In the genomic region with DNA sequence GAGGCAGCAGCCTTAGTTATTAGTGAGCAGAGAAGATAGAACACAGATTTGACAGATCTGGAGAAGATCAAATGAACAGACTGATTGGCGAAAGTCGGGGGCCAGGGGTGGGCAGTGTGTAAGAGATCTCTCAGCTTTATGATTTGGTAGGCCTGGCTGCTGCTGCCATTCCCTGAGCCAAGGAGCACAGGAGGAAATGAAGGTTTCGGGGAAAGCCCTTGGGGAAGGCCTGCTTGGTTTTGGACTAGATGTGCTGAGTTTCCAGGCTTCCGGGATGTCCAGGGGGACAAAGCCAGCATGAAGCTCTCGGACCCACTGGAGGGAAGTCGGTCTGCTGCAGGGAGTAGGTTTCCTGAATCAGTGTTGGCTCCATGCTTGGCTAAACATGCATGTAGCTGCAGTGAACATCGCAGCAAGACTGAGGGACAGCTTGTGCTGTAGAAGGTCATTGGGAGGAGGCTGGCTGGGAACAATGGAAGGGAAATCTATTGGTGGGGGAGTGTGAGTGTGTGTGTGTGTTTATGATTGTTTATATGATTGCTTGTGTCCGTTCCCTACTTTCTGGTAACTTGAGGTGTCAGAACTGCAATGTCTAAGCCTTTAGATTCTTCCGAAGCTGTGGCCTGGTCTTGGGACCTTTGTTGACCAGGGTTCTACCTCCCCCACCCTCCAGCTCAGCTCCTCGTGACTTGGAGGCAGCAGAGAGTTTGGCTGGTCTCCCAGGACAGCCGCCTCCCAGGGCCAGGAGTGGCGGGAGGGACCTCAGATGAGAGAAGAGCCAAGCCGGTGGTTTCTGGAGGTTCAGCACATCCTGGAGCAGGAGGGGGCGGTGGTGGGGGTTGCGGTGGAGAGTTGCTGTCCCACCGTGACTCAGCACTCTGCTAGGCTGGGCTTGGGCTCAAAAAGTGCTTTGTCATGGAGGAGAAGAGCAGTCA, we compare ENCODE assay signal across 8 cellular contexts. TPM values are rescaled to one million over a fixed set of nuclear protein-coding genes. Genes with fewer than 3 reads are reported as not detected.
A peak's percentile ranks its signal among the peaks of the same experiment; 100 is the strongest.
DNase-seq lines count a peak whose midpoint lies in the region; ATAC-seq, FAIRE-seq and TF ChIP-seq lines count a peak whose summit lies in the region.

No MANE protein-coding gene starts in this region.

- no peaks in the 10 kb centered on the region for H3K9me3 ChIP-seq in NT2/D1 (ENCODE audit: insufficient read depth, low read length)
- H3K9me3 ChIP-seq in upper lobe of right lung: no peaks in the 10 kb centered on the region

- H3K27me3 ChIP-seq in NT2/D1 (ENCODE audit: insufficient read depth, insufficient read length) (no peaks in the 10 kb centered on the region), upper lobe of right lung (no peaks in the 10 kb centered on the region)

- no peak overlapping the region for H3K27ac Mint-ChIP-seq in activated naive CD4-positive, alpha-beta T cell treated with anti-CD3 and anti-CD28 coated beads, Interleukin-2, amount 10 ng/mL, durations not matched to agents 7 days and 5 days
- peak overlapping the region; percentile 83 for H3K27ac Mint-ChIP-seq in neural crest cell (ENCODE audit: unreplicated experiment)

- peaks cover 53% of the 10 kb centered on the region for H3K4me1 Mint-ChIP-seq in activated naive CD4-positive, alpha-beta T cell treated with anti-CD3 and anti-CD28 coated beads, Interleukin-2, amount 10 ng/mL, durations not matched to agents 7 days and 5 days
- peaks cover 50% of the 10 kb centered on the region for H3K4me1 Mint-ChIP-seq in neural crest cell

- peaks cover 6% of the 10 kb centered on the region for H3K36me3 ChIP-seq in NT2/D1 (ENCODE audit: insufficient read depth, insufficient read length, low read length)
- H3K36me3 ChIP-seq in upper lobe of right lung: no peaks in the 10 kb centered on the region

- peaks cover 14% of the 10 kb centered on the region for H3K36me3 Mint-ChIP-seq in activated naive CD4-positive, alpha-beta T cell treated with anti-CD3 and anti-CD28 coated beads, Interleukin-2, amount 10 ng/mL, durations not matched to agents 7 days and 5 days
- peaks cover 3% of the 10 kb centered on the region for H3K36me3 Mint-ChIP-seq in neural crest cell (ENCODE audit: low read depth)

- peak; percentile 94 for DNase-seq in DMS 273 (lab: John Stamatoyannopoulos, UW; ENCODE audit: unreplicated experiment)
- DNase-seq in HS-27A (ENCODE audit: low read depth): peak; percentile 83
- DNase-seq in NT2/D1 (ENCODE audit: low read depth, low spot score): peak; percentile 96
- peak; percentile 61 for DNase-seq in activated naive CD4-positive, alpha-beta T cell treated with anti-CD3 and anti-CD28 coated beads, Interleukin-2, amount 10 ng/mL, durations not matched to agents 7 days and 5 days
- peak; percentile 71 to 74 for DNase-seq in frontal cortex (ENCODE audit: low spot score in 2 of 2)
- peak; percentile 71 for DNase-seq in neural crest cell (ENCODE audit: low read depth, low spot score)
- DNase-seq in upper lobe of right lung: peak; percentile 98
- DNase-seq in activated gamma-delta T cell (lab: John Stamatoyannopoulos, UW): no peak

- FAIRE-seq in frontal cortex (lab: Jason Lieb, UNC): no peak

- peak overlapping the region; percentile 57 for H3K9ac ChIP-seq in NT2/D1 (ENCODE audit: insufficient read length, low read depth)

- H3K27me3 Mint-ChIP-seq in activated naive CD4-positive, alpha-beta T cell treated with anti-CD3 and anti-CD28 coated beads, Interleukin-2, amount 10 ng/mL, durations not matched to agents 7 days and 5 days: no peaks in the 10 kb centered on the region
- no peaks in the 10 kb centered on the region for H3K27me3 Mint-ChIP-seq in neural crest cell (ENCODE audit: low read depth)

- ATAC-seq in upper lobe of right lung: peak; percentile 72

- intact Hi-C loops in upper lobe of right lung (cut with DNase I): no loop called here

- H3K4me3 ChIP-seq in NT2/D1 (ENCODE audit: insufficient read length, low read depth) (no peak overlapping the region), upper lobe of right lung (peak overlapping the region; percentile 17)

- H3K4me1 ChIP-seq in NT2/D1 (ENCODE audit: insufficient read depth, insufficient read length) (peaks cover 25% of the 10 kb centered on the region), upper lobe of right lung (peaks cover 69% of the 10 kb centered on the region)

- peak overlapping the region; percentile 98 for H3K27ac ChIP-seq in upper lobe of right lung

- H3K9me3 Mint-ChIP-seq in activated naive CD4-positive, alpha-beta T cell treated with anti-CD3 and anti-CD28 coated beads, Interleukin-2, amount 10 ng/mL, durations not matched to agents 7 days and 5 days: no peaks in the 10 kb centered on the region
- H3K9me3 Mint-ChIP-seq in neural crest cell: no peaks in the 10 kb centered on the region

- no peak overlapping the region for H3K4me3 Mint-ChIP-seq in activated naive CD4-positive, alpha-beta T cell treated with anti-CD3 and anti-CD28 coated beads, Interleukin-2, amount 10 ng/mL, durations not matched to agents 7 days and 5 days
- peak overlapping the region; percentile 58 for H3K4me3 Mint-ChIP-seq in neural crest cell

- CTCF ChIA-PET in activated naive CD4-positive, alpha-beta T cell treated with anti-CD3 and anti-CD28 coated beads, Interleukin-2, amount 10 ng/mL, durations not matched to agents 7 days and 5 days (lab: Charles Lee): interaction anchor here (1.5 to 2.5 kb wide), 4 partner anchors 100 to 136 kb away, joined by 5 to 10 read pairs (median 8); no protein-coding TSS in a partner anchor

- TF ChIP-seq CTCF in neural crest cell (conservative IDR thresholded peaks at IDR 0.05) (no peak), upper lobe of right lung (IDR thresholded peaks at IDR 0.05) (no peak)

RNA-seq across cellular contexts. Expression of a gene that starts 4.0 kb away (rescaled TPM):
- 254 TPM for total RNA-seq in frontal cortex
- 1,207 and 1,209 TPM in 2 replicates for total RNA-seq in neural crest cell
- 4,022 TPM for total RNA-seq in upper lobe of right lung

RNA-seq across cellular contexts. Expression of a gene that starts 21.3 kb away (rescaled TPM):
- 1.6 TPM for total RNA-seq in frontal cortex
- total RNA-seq in neural crest cell: 0.52 and 0.96 TPM in 2 replicates
- 9.6 TPM for total RNA-seq in upper lobe of right lung

RNA-seq across cellular contexts. Expression of a gene that starts 54.1 kb away (rescaled TPM):
- total RNA-seq in frontal cortex: 1.6 TPM
- total RNA-seq in neural crest cell: 1.0 and 3.4 TPM in 2 replicates
- total RNA-seq in upper lobe of right lung: 10.6 TPM
